Comparison of ENCODE assay signal across 11 cellular contexts in genomic region chr1:8023995-8024313, GRCh38. TPM values are rescaled to one million over a fixed set of nuclear protein-coding genes. Genes with fewer than 3 reads are reported as not detected.
DNase-seq lines count a peak whose midpoint lies in the region; ATAC-seq and TF ChIP-seq lines count a peak whose summit lies in the region.
"Had no signal": no experiment of that assay in that cellular context is flagged by ENCODE, and none has a peak within 500 bp of the region (broad histone marks: within the 10 kb centered on the region; RNA-seq: fewer than 3 reads in every experiment).

No MANE protein-coding gene starts in this region.

- peak overlapping the region in 1 of 3 experiments; percentile 14 for H3K27ac Mint-ChIP-seq in nephron
- H3K27ac Mint-ChIP-seq: activated T-cell treated with anti-CD3 and anti-CD28 coated beads, Interleukin-2, amount 50 U/mL, for 24 hours had no signal

- peaks cover 61% of the 10 kb centered on the region for H3K4me1 ChIP-seq in SJCRH30
- H3K4me1 ChIP-seq in esophagus muscularis mucosa = peaks cover 47 to 73% (median 68%) of the 10 kb centered on the region in 4 donors
- peaks cover 24 to 75% (median 52%) of the 10 kb centered on the region in 4 donors for H3K4me1 ChIP-seq in upper lobe of left lung

- whole genome bisulfite sequencing in esophagus muscularis mucosa = 57% methylated on average over 1 of the region's 1 CpG
- 81 to 85% methylated on average over 1 of the region's 1 CpG for WGBS in upper lobe of left lung, 2 donors

- TF ChIP-seq EP300 in esophagus muscularis mucosa (IDR thresholded peaks at IDR 0.05) (no peak), upper lobe of left lung (IDR thresholded peaks at IDR 0.05) (no peak)

- H3K36me3 ChIP-seq in SJCRH30 (peaks cover 61% of the 10 kb centered on the region), esophagus muscularis mucosa (no peaks in the 10 kb centered on the region), upper lobe of left lung (no peaks in the 10 kb centered on the region)

- H3K4me3 Mint-ChIP-seq in nephron = peak overlapping the region; percentile 62 to 85 (median 75)
- H3K4me3 Mint-ChIP-seq: activated T-cell treated with anti-CD3 and anti-CD28 coated beads, Interleukin-2, amount 50 U/mL, for 24 hours had no signal

- H3K9me3 ChIP-seq in SJCRH30 (replicated peaks) (no peaks in the 10 kb centered on the region), esophagus muscularis mucosa (no peaks in the 10 kb centered on the region), upper lobe of left lung (no peaks in the 10 kb centered on the region)

- TF ChIP-seq CTCF in esophagus muscularis mucosa (IDR thresholded peaks at IDR 0.05) = no peak
- no peak for TF ChIP-seq CTCF in nephron (IDR thresholded peaks at IDR 0.05; ENCODE audit: unreplicated experiment in 3 of 3)
- TF ChIP-seq CTCF in upper lobe of left lung (IDR thresholded peaks at IDR 0.05) = no peak

- H3K36me3 Mint-ChIP-seq in nephron (ENCODE audit: low read depth) = no peaks in the 10 kb centered on the region

- peaks cover 41% of the 10 kb centered on the region for H3K4me1 Mint-ChIP-seq in nephron

- no peak for TF ChIP-seq POLR2A in esophagus muscularis mucosa (IDR thresholded peaks at IDR 0.05; ENCODE audit: low read depth)
- TF ChIP-seq POLR2A in upper lobe of left lung (IDR thresholded peaks at IDR 0.05) = no peak

- DNase-seq in SJCRH30 (no peak), esophagus muscularis mucosa (ENCODE audit: extremely low spot score) (no peak), upper lobe of left lung (no peak), NCI-H1694 (lab: John Stamatoyannopoulos, UW) (no peak), SW480 (ENCODE audit: low spot score) (no peak)
- DNase-seq: activated T-cell treated with anti-CD3 and anti-CD28 coated beads, Interleukin-2, amount 50 U/mL, for 24 hours; EL; NCI-H1092; NK-92 treated with Interleukin-12 subunit alpha and Interleukin-12 subunit beta, amount 100 ng/mL, for 24 hours had no signal

- no peak overlapping the region for H3K27ac ChIP-seq in SJCRH30
- H3K27ac ChIP-seq in esophagus muscularis mucosa (replicated peaks in 1 of 4) = peak overlapping the region; percentile 90 to 98 (median 95)
- H3K27ac ChIP-seq in upper lobe of left lung = peak overlapping the region; percentile 9 to 97 (median 62)

- H3K27me3 Mint-ChIP-seq in nephron (ENCODE audit: low read depth) = no peaks in the 10 kb centered on the region

- H3K4me3 ChIP-seq in SJCRH30 (peak overlapping the region; percentile 88), esophagus muscularis mucosa (peak overlapping the region; percentile 89 to 97 (median 92)), upper lobe of left lung (peak overlapping the region; percentile 9 to 91 (median 84))

- ATAC-seq in upper lobe of left lung (ENCODE audit: low FRiP score in 2 of 2) = no peak
- no peak for ATAC-seq in GM18868 (IDR thresholded peaks at IDR 0.05; ENCODE audit: unreplicated experiment)

- H3K27me3 ChIP-seq in SJCRH30 (no peaks in the 10 kb centered on the region), esophagus muscularis mucosa (no peaks in the 10 kb centered on the region), upper lobe of left lung (no peaks in the 10 kb centered on the region)

- H3K9me3 Mint-ChIP-seq in nephron = no peaks in the 10 kb centered on the region
- H3K9me3 Mint-ChIP-seq: activated T-cell treated with anti-CD3 and anti-CD28 coated beads, Interleukin-2, amount 50 U/mL, for 24 hours had no signal

- intact Hi-C loops in esophagus muscularis mucosa (cut with DNase I) = no loop called here

RNA-seq across cellular contexts. Expression of gene ERRFI1, which starts 2.2 kb away (rescaled TPM):
- total RNA-seq in SJCRH30 (2014; rRNA removed; shearing (Covaris generic)) = 197 and 220 TPM in 2 replicates
- total RNA-seq in esophagus muscularis mucosa (100 to 1,000 TPM; 308 to 587 (median 435) TPM), upper lobe of left lung (100 to 1,000 TPM in 1 of 6 donors, 10 to 100 TPM in 5; 30.4 to 164 (median 84.6) TPM)
